In genomic region chr3:32946973-32947372, GRCh38 we compare ENCODE assay signal across 6 cellular contexts.
"Had no signal": no experiment of that assay in that cellular context is flagged by ENCODE, and none has a peak within 500 bp of the region (broad histone marks: within the 10 kb centered on the region; RNA-seq: fewer than 3 reads in every experiment).

No MANE protein-coding gene starts in this region.

- H3K4me3 ChIP-seq: K562, MG63, PC-9, Peyer's patch, SJCRH30 had no signal

- H3K27ac ChIP-seq: PC-9, Peyer's patch, SJCRH30 had no signal

- H3K4me1 ChIP-seq: Peyer's patch, SJCRH30 had no signal

- DNase-seq: NCI-H1417 treated with DMSO at 0.1 percent for 48 hours had no signal

- H3K4me2 ChIP-seq: PC-9 had no signal

- H3K36me3 ChIP-seq: MG63, Peyer's patch, SJCRH30 had no signal

- H3K9me3 ChIP-seq: MG63, Peyer's patch, SJCRH30 had no signal

- H3K27me3 ChIP-seq: MG63, Peyer's patch, SJCRH30 had no signal

- H2AFZ ChIP-seq: PC-9 had no signal
